1 cellular context compared by ENCODE assay signal in the genomic region with DNA sequence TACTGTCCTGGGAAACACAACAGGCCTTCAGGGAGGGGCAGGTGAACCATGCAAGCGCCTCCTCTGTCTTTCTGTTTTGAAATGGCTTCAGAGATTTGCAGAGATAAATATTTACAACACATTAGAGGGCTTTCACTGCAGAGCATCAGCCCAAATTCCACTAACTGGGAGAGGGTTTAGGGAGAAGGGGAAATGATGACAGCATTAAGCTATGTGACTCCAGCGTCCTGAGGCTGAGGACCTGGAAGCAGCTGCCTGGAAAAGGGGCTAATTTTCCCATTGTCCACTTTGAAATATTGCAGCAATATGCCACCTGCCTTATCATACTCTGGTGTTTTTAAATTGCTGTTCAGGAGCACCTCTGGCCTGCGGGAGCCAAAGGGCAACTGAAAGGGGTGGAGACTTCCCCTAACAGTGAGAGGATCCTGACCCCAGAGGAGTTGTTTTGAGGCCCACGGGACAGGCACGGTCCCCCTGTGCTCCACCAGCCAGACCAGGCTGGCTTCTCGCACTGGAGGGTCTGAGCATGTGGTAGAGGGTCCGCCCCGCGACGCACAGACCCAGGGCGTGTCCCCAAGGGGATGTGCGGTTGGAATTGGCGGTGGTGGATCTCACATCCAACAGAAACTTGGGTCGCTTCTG.
TF ChIP-seq lines count a peak whose summit lies in the region.

No MANE protein-coding gene starts in this region.

TF ChIP-seq in HepG2, 621 proteins besides CTCF, POLR2A, EP300 and RAD21 (continued from another document and continues in another):
- TF ChIP-seq NR2F6 (IDR thresholded peaks at IDR 0.05) (peak; percentile 97), NR2F6 (CRISPR knock-in tag; IDR thresholded peaks at IDR 0.05) (peak; percentile 93), ZNF235 (CRISPR knock-in tag; IDR thresholded peaks at IDR 0.05; ENCODE audit: borderline replicate concordance) (no peak), RELA (CRISPR knock-in tag; IDR thresholded peaks at IDR 0.05) (no peak), CCDC6 (CRISPR knock-in tag; IDR thresholded peaks at IDR 0.05) (peak; percentile 71; the same call in 1 of the 2 replicates), RARG (CRISPR knock-in tag; IDR thresholded peaks at IDR 0.05; ENCODE audit: low read depth) (no peak), KAT8 (CRISPR knock-in tag; IDR thresholded peaks at IDR 0.05) (peak; percentile 56), ZNF619 (CRISPR knock-in tag; IDR thresholded peaks at IDR 0.05) (no peak), TGIF2 (CRISPR knock-in tag; IDR thresholded peaks at IDR 0.05) (0 out of 2 replicates have a peak, but pooled peaks have one; percentile 15), SIX4 (CRISPR knock-in tag; IDR thresholded peaks at IDR 0.05) (no peak), IRF2 (CRISPR knock-in tag; IDR thresholded peaks at IDR 0.05) (peak; percentile 50; the same call in 1 of the 2 replicates), FOXP1 (IDR thresholded peaks at IDR 0.05) (0 out of 2 replicates have a peak, but pooled peaks have one; percentile 22), FOXP1 (CRISPR knock-in tag; IDR thresholded peaks at IDR 0.05) (peak; percentile 82), SUZ12 (IDR thresholded peaks at IDR 0.05; ENCODE audit: low read depth, low read length) (no peak), ZNF616 (CRISPR knock-in tag; IDR thresholded peaks at IDR 0.05; ENCODE audit: low read depth) (no peak), ZSCAN31 (CRISPR knock-in tag; IDR thresholded peaks at IDR 0.05; ENCODE audit: low read depth) (no peak; the same call in 1 of the 2 replicates), ZNF816 (CRISPR knock-in tag; IDR thresholded peaks at IDR 0.05; ENCODE audit: borderline replicate concordance) (no peak), ZNF20 (CRISPR knock-in tag; IDR thresholded peaks at IDR 0.05) (no peak), ZNF781 (CRISPR knock-in tag; IDR thresholded peaks at IDR 0.05; ENCODE audit: borderline replicate concordance, not compliant biosample characterization) (no peak), ZNF234 (CRISPR knock-in tag; conservative IDR thresholded peaks at IDR 0.05) (no peak), TBL1XR1 (IDR thresholded peaks at IDR 0.05; ENCODE audit: borderline replicate concordance, low read length, partially characterized antibody) (no peak)
- TF ChIP-seq, protein P1, sequence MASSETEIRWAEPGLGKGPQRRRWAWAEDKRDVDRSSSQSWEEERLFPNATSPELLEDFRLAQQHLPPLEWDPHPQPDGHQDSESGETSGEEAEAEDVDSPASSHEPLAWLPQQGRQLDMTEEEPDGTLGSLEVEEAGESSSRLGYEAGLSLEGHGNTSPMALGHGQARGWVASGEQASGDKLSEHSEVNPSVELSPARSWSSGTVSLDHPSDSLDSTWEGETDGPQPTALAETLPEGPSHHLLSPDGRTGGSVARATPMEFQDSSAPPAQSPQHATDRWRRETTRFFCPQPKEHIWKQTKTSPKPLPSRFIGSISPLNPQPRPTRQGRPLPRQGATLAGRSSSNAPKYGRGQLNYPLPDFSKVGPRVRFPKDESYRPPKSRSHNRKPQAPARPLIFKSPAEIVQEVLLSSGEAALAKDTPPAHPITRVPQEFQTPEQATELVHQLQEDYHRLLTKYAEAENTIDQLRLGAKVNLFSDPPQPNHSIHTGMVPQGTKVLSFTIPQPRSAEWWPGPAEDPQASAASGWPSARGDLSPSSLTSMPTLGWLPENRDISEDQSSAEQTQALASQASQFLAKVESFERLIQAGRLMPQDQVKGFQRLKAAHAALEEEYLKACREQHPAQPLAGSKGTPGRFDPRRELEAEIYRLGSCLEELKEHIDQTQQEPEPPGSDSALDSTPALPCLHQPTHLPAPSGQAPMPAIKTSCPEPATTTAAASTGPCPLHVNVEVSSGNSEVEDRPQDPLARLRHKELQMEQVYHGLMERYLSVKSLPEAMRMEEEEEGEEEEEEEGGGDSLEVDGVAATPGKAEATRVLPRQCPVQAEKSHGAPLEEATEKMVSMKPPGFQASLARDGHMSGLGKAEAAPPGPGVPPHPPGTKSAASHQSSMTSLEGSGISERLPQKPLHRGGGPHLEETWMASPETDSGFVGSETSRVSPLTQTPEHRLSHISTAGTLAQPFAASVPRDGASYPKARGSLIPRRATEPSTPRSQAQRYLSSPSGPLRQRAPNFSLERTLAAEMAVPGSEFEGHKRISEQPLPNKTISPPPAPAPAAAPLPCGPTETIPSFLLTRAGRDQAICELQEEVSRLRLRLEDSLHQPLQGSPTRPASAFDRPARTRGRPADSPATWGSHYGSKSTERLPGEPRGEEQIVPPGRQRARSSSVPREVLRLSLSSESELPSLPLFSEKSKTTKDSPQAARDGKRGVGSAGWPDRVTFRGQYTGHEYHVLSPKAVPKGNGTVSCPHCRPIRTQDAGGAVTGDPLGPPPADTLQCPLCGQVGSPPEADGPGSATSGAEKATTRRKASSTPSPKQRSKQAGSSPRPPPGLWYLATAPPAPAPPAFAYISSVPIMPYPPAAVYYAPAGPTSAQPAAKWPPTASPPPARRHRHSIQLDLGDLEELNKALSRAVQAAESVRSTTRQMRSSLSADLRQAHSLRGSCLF (CRISPR knock-in tag; IDR thresholded peaks at IDR 0.05; ENCODE audit: borderline replicate concordance): no peak
- TF ChIP-seq, protein P2, sequence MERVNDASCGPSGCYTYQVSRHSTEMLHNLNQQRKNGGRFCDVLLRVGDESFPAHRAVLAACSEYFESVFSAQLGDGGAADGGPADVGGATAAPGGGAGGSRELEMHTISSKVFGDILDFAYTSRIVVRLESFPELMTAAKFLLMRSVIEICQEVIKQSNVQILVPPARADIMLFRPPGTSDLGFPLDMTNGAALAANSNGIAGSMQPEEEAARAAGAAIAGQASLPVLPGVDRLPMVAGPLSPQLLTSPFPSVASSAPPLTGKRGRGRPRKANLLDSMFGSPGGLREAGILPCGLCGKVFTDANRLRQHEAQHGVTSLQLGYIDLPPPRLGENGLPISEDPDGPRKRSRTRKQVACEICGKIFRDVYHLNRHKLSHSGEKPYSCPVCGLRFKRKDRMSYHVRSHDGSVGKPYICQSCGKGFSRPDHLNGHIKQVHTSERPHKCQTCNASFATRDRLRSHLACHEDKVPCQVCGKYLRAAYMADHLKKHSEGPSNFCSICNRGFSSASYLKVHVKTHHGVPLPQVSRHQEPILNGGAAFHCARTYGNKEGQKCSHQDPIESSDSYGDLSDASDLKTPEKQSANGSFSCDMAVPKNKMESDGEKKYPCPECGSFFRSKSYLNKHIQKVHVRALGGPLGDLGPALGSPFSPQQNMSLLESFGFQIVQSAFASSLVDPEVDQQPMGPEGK (CRISPR knock-in tag; IDR thresholded peaks at IDR 0.05): peak; percentile 77
- TF ChIP-seq, protein P3, sequence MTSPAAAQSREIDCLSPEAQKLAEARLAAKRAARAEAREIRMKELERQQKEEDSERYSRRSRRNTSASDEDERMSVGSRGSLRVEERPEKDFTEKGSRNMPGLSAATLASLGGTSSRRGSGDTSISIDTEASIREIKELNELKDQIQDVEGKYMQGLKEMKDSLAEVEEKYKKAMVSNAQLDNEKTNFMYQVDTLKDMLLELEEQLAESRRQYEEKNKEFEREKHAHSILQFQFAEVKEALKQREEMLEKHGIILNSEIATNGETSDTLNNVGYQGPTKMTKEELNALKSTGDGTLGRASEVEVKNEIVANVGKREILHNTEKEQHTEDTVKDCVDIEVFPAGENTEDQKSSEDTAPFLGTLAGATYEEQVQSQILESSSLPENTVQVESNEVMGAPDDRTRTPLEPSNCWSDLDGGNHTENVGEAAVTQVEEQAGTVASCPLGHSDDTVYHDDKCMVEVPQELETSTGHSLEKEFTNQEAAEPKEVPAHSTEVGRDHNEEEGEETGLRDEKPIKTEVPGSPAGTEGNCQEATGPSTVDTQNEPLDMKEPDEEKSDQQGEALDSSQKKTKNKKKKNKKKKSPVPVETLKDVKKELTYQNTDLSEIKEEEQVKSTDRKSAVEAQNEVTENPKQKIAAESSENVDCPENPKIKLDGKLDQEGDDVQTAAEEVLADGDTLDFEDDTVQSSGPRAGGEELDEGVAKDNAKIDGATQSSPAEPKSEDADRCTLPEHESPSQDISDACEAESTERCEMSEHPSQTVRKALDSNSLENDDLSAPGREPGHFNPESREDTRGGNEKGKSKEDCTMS (CRISPR knock-in tag; conservative IDR thresholded peaks at IDR 0.05): no peak
- TF ChIP-seq, protein P4, sequence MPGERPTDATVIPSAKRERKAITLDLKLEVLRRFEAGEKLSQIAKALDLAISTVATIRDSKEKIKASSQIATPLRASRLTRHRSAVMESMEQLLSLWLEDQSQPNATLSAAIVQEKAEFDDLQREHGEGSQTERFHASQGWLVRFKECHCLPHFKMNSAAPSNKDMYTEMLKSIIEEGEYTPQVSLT (CRISPR knock-in tag; IDR thresholded peaks at IDR 0.05; ENCODE audit: borderline replicate concordance, low read depth): no peak
- TF ChIP-seq, protein P5, sequence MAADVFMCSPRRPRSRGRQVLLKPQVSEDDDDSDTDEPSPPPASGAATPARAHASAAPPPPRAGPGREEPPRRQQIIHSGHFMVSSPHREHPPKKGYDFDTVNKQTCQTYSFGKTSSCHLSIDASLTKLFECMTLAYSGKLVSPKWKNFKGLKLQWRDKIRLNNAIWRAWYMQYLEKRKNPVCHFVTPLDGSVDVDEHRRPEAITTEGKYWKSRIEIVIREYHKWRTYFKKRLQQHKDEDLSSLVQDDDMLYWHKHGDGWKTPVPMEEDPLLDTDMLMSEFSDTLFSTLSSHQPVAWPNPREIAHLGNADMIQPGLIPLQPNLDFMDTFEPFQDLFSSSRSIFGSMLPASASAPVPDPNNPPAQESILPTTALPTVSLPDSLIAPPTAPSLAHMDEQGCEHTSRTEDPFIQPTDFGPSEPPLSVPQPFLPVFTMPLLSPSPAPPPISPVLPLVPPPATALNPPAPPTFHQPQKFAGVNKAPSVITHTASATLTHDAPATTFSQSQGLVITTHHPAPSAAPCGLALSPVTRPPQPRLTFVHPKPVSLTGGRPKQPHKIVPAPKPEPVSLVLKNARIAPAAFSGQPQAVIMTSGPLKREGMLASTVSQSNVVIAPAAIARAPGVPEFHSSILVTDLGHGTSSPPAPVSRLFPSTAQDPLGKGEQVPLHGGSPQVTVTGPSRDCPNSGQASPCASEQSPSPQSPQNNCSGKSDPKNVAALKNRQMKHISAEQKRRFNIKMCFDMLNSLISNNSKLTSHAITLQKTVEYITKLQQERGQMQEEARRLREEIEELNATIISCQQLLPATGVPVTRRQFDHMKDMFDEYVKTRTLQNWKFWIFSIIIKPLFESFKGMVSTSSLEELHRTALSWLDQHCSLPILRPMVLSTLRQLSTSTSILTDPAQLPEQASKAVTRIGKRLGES (CRISPR knock-in tag; IDR thresholded peaks at IDR 0.05; ENCODE audit: borderline replicate concordance): no peak
- TF ChIP-seq, protein P6, sequence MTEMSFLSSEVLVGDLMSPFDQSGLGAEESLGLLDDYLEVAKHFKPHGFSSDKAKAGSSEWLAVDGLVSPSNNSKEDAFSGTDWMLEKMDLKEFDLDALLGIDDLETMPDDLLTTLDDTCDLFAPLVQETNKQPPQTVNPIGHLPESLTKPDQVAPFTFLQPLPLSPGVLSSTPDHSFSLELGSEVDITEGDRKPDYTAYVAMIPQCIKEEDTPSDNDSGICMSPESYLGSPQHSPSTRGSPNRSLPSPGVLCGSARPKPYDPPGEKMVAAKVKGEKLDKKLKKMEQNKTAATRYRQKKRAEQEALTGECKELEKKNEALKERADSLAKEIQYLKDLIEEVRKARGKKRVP (CRISPR knock-in tag; IDR thresholded peaks at IDR 0.05): peak in 1 of 2 experiments; percentile 96; a peak in 2 of 4 replicates
- TF ChIP-seq, protein P7, sequence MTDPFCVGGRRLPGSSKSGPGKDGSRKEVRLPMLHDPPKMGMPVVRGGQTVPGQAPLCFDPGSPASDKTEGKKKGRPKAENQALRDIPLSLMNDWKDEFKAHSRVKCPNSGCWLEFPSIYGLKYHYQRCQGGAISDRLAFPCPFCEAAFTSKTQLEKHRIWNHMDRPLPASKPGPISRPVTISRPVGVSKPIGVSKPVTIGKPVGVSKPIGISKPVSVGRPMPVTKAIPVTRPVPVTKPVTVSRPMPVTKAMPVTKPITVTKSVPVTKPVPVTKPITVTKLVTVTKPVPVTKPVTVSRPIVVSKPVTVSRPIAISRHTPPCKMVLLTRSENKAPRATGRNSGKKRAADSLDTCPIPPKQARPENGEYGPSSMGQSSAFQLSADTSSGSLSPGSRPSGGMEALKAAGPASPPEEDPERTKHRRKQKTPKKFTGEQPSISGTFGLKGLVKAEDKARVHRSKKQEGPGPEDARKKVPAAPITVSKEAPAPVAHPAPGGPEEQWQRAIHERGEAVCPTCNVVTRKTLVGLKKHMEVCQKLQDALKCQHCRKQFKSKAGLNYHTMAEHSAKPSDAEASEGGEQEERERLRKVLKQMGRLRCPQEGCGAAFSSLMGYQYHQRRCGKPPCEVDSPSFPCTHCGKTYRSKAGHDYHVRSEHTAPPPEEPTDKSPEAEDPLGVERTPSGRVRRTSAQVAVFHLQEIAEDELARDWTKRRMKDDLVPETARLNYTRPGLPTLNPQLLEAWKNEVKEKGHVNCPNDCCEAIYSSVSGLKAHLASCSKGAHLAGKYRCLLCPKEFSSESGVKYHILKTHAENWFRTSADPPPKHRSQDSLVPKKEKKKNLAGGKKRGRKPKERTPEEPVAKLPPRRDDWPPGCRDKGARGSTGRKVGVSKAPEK (CRISPR knock-in tag; IDR thresholded peaks at IDR 0.05; ENCODE audit: borderline replicate concordance): no peak
- TF ChIP-seq, protein P8, sequence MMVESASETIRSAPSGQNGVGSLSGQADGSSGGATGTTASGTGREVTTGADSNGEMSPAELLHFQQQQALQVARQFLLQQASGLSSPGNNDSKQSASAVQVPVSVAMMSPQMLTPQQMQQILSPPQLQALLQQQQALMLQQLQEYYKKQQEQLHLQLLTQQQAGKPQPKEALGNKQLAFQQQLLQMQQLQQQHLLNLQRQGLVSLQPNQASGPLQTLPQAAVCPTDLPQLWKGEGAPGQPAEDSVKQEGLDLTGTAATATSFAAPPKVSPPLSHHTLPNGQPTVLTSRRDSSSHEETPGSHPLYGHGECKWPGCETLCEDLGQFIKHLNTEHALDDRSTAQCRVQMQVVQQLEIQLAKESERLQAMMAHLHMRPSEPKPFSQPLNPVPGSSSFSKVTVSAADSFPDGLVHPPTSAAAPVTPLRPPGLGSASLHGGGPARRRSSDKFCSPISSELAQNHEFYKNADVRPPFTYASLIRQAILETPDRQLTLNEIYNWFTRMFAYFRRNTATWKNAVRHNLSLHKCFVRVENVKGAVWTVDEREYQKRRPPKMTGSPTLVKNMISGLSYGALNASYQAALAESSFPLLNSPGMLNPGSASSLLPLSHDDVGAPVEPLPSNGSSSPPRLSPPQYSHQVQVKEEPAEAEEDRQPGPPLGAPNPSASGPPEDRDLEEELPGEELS (CRISPR knock-in tag; IDR thresholded peaks at IDR 0.05): peak; percentile 97
- TF ChIP-seq, protein P9, sequence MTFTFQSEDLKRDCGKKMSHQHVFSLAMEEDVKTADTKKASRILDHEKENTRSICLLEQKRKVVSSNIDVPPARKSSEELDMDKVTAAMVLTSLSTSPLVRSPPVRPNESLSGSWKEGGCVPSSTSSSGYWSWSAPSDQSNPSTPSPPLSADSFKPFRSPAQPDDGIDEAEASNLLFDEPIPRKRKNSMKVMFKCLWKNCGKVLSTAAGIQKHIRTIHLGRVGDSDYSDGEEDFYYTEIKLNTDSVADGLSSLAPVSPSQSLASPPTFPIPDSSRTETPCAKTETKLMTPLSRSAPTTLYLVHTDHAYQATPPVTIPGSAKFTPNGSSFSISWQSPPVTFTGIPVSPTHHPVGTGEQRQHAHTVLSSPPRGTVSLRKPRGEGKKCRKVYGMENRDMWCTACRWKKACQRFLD (CRISPR knock-in tag; IDR thresholded peaks at IDR 0.05; ENCODE audit: borderline replicate concordance): no peak
- TF ChIP-seq, protein P10, sequence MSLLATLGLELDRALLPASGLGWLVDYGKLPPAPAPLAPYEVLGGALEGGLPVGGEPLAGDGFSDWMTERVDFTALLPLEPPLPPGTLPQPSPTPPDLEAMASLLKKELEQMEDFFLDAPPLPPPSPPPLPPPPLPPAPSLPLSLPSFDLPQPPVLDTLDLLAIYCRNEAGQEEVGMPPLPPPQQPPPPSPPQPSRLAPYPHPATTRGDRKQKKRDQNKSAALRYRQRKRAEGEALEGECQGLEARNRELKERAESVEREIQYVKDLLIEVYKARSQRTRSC (CRISPR knock-in tag; IDR thresholded peaks at IDR 0.05; ENCODE audit: low read depth): no peak
